ENCODE assay signal across 2 cellular contexts in genomic region chr22:21108379-21109115, GRCh38.
TF ChIP-seq lines count a peak whose summit lies in the region.

No MANE protein-coding gene starts in this region.

TF ChIP-seq in IMR-90, 13 proteins besides CTCF, POLR2A, EP300 and RAD21 (continued from another document):
- TF ChIP-seq USF2 (IDR thresholded peaks at IDR 0.05; ENCODE audit: low read depth, low read length) (no peak), FOS (IDR thresholded peaks at IDR 0.05; ENCODE audit: low read depth, low read length) (no peak), MAZ (IDR thresholded peaks at IDR 0.05; ENCODE audit: borderline replicate concordance, low read depth, low read length) (no peak), MXI1 (IDR thresholded peaks at IDR 0.05; ENCODE audit: borderline replicate concordance, low read depth, low read length) (no peak), MAFK (IDR thresholded peaks at IDR 0.05; ENCODE audit: low read depth, low read length) (peak; percentile 95), SMC3 (IDR thresholded peaks at IDR 0.05; ENCODE audit: low read depth, low read length) (no peak), BHLHE40 (IDR thresholded peaks at IDR 0.05; ENCODE audit: low read depth, low read length) (no peak), NFE2L2 (IDR thresholded peaks at IDR 0.05; ENCODE audit: low read depth, low read length) (peak; percentile 97), CHD1 (IDR thresholded peaks at IDR 0.05; ENCODE audit: low read depth, low read length) (no peak), CEBPB (IDR thresholded peaks at IDR 0.05; ENCODE audit: low read depth, low read length) (no peak)

TF ChIP-seq in GM12878, 131 proteins besides CTCF, POLR2A, EP300 and RAD21 (continued from another document):
- TF ChIP-seq IRF3 (IDR thresholded peaks at IDR 0.05) (no peak), MAX (IDR thresholded peaks at IDR 0.05; ENCODE audit: low read depth, low read length) (no peak)
- TF ChIP-seq, protein P1, sequence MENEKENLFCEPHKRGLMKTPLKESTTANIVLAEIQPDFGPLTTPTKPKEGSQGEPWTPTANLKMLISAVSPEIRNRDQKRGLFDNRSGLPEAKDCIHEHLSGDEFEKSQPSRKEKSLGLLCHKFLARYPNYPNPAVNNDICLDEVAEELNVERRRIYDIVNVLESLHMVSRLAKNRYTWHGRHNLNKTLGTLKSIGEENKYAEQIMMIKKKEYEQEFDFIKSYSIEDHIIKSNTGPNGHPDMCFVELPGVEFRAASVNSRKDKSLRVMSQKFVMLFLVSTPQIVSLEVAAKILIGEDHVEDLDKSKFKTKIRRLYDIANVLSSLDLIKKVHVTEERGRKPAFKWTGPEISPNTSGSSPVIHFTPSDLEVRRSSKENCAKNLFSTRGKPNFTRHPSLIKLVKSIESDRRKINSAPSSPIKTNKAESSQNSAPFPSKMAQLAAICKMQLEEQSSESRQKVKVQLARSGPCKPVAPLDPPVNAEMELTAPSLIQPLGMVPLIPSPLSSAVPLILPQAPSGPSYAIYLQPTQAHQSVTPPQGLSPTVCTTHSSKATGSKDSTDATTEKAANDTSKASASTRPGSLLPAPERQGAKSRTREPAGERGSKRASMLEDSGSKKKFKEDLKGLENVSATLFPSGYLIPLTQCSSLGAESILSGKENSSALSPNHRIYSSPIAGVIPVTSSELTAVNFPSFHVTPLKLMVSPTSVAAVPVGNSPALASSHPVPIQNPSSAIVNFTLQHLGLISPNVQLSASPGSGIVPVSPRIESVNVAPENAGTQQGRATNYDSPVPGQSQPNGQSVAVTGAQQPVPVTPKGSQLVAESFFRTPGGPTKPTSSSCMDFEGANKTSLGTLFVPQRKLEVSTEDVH (IDR thresholded peaks at IDR 0.05; ENCODE audit: low read depth, partially characterized antibody), result no peak
